ENCODE assay signal across 33 cellular contexts in genomic region chr9:98259791-98260190, GRCh38.
"Had no signal": no experiment of that assay in that cellular context is flagged by ENCODE, and none has a peak within 500 bp of the region (broad histone marks: within the 10 kb centered on the region; RNA-seq: fewer than 3 reads in every experiment).

No MANE protein-coding gene starts in this region.

- H3K27ac ChIP-seq: ascending aorta, cardiac muscle cell, coronary artery, dorsolateral prefrontal cortex, heart left ventricle, neutrophil, skin epidermis, testis, transverse colon, uterus, VCaP had no signal

- H3K27me3 ChIP-seq: ascending aorta, cardiac muscle cell, dorsolateral prefrontal cortex, heart left ventricle, neutrophil, testis, transverse colon, uterus had no signal

- H3K36me3 Mint-ChIP-seq: activated naive CD4-positive, alpha-beta T cell treated with anti-CD3 and anti-CD28 coated beads, Interleukin-2, amount 10 ng/mL, durations not matched to agents 7 days and 5 days; activated naive CD8-positive, alpha-beta T cell treated with anti-CD3 and anti-CD28 coated beads, Interleukin-2, amount 10 ng/mL, durations not matched to agents 7 days and 5 days; brain; immature natural killer cell had no signal

- H3K4me3 Mint-ChIP-seq: activated CD4-positive, alpha-beta memory T cell treated with anti-CD3 and anti-CD28 coated beads, Interleukin-2, amount 10 ng/mL, durations not matched to agents 7 days and 5 days; activated CD4-positive, alpha-beta T cell treated with anti-CD3 and anti-CD28 coated beads, Interleukin-2, amount 10 ng/mL, durations not matched to agents 7 days and 5 days; activated naive CD4-positive, alpha-beta T cell treated with anti-CD3 and anti-CD28 coated beads, Interleukin-2, amount 10 ng/mL, durations not matched to agents 7 days and 5 days; activated naive CD8-positive, alpha-beta T cell treated with anti-CD3 and anti-CD28 coated beads, Interleukin-2, amount 10 ng/mL, durations not matched to agents 7 days and 5 days; activated T-cell treated with anti-CD3 and anti-CD28 coated beads, Interleukin-2, amount 50 U/mL, for 24 hours; brain; immature natural killer cell; nephron had no signal

- H3K4me3 ChIP-seq: ascending aorta, cardiac muscle cell, coronary artery, dorsolateral prefrontal cortex, heart left ventricle, skin epidermis, testis, transverse colon, uterus had no signal

- DNase-seq: activated CD4-positive, alpha-beta memory T cell treated with anti-CD3 and anti-CD28 coated beads, Interleukin-2, amount 10 ng/mL, durations not matched to agents 7 days and 5 days; activated CD4-positive, alpha-beta T cell treated with anti-CD3 and anti-CD28 coated beads, Interleukin-2, amount 10 ng/mL, durations not matched to agents 7 days and 5 days; activated CD8-positive, alpha-beta memory T cell treated with anti-CD3 and anti-CD28 coated beads, Interleukin-2, amount 50 U/mL, for 48 hours; activated gamma-delta T cell; activated naive CD4-positive, alpha-beta T cell treated with anti-CD3 and anti-CD28 coated beads, Interleukin-2, amount 10 ng/mL, durations not matched to agents 7 days and 5 days; activated naive CD8-positive, alpha-beta T cell treated with anti-CD3 and anti-CD28 coated beads, Interleukin-2, amount 10 ng/mL, durations not matched to agents 7 days and 5 days; activated T-cell treated with anti-CD3 and anti-CD28 coated beads, Interleukin-2, amount 50 U/mL, for 24 hours; cerebellar nuclear complex; dorsolateral prefrontal cortex; effector memory CD4-positive, alpha-beta T cell; erythroblast; heart left ventricle; hypothalamus; immature natural killer cell; kidney; left colon; mammary epithelial cell; stimulated activated CD4-positive, alpha-beta T cell treated with anti-CD3 and anti-CD28 coated beads, Interleukin-12 subunit alpha, Interleukin-12 subunit beta, amount 100 ng/mL, for 4 hours; stimulated activated CD4-positive, alpha-beta T cell treated with anti-CD3 and anti-CD28 coated beads, Interleukin-4, amount 100 ng/mL, for 1 hour; stimulated activated naive CD8-positive, alpha-beta T cell treated with anti-CD3 and anti-CD28 coated beads, Interleukin-15, Interleukin-2, amounts not matched to agents 100 U/mL and 50 U/mL, for 24 hours; T-helper 9 cell; testis; transverse colon; uterus had no signal

- ATAC-seq: heart left ventricle; left colon; sciatic nerve; stimulated activated naive CD8-positive, alpha-beta T cell treated with anti-CD3 and anti-CD28 coated beads, Interleukin-15, Interleukin-2, amounts not matched to agents 100 U/mL and 50 U/mL, for 24 hours had no signal

- H3K9me3 Mint-ChIP-seq: activated CD4-positive, alpha-beta memory T cell treated with anti-CD3 and anti-CD28 coated beads, Interleukin-2, amount 10 ng/mL, durations not matched to agents 7 days and 5 days; activated CD4-positive, alpha-beta T cell treated with anti-CD3 and anti-CD28 coated beads, Interleukin-2, amount 10 ng/mL, durations not matched to agents 7 days and 5 days; activated naive CD4-positive, alpha-beta T cell treated with anti-CD3 and anti-CD28 coated beads, Interleukin-2, amount 10 ng/mL, durations not matched to agents 7 days and 5 days; activated naive CD8-positive, alpha-beta T cell treated with anti-CD3 and anti-CD28 coated beads, Interleukin-2, amount 10 ng/mL, durations not matched to agents 7 days and 5 days; activated T-cell treated with anti-CD3 and anti-CD28 coated beads, Interleukin-2, amount 50 U/mL, for 24 hours; immature natural killer cell; nephron had no signal

- H3K27me3 Mint-ChIP-seq: activated CD4-positive, alpha-beta memory T cell treated with anti-CD3 and anti-CD28 coated beads, Interleukin-2, amount 10 ng/mL, durations not matched to agents 7 days and 5 days; activated CD4-positive, alpha-beta T cell treated with anti-CD3 and anti-CD28 coated beads, Interleukin-2, amount 10 ng/mL, durations not matched to agents 7 days and 5 days; activated T-cell treated with anti-CD3 and anti-CD28 coated beads, Interleukin-2, amount 50 U/mL, for 24 hours had no signal

- H3K27ac Mint-ChIP-seq: activated CD4-positive, alpha-beta memory T cell treated with anti-CD3 and anti-CD28 coated beads, Interleukin-2, amount 10 ng/mL, durations not matched to agents 7 days and 5 days; activated CD4-positive, alpha-beta T cell treated with anti-CD3 and anti-CD28 coated beads, Interleukin-2, amount 10 ng/mL, durations not matched to agents 7 days and 5 days; activated naive CD4-positive, alpha-beta T cell treated with anti-CD3 and anti-CD28 coated beads, Interleukin-2, amount 10 ng/mL, durations not matched to agents 7 days and 5 days; activated naive CD8-positive, alpha-beta T cell treated with anti-CD3 and anti-CD28 coated beads, Interleukin-2, amount 10 ng/mL, durations not matched to agents 7 days and 5 days; activated T-cell treated with anti-CD3 and anti-CD28 coated beads, Interleukin-2, amount 50 U/mL, for 24 hours; brain; nephron had no signal

- H3K9me3 ChIP-seq: ascending aorta, heart left ventricle, neutrophil, testis, transverse colon, uterus had no signal

- H3K36me3 ChIP-seq: ascending aorta, cardiac muscle cell, heart left ventricle, neutrophil, transverse colon, uterus had no signal
